ENCODE assay signal across 19 cellular contexts in the genomic region with DNA sequence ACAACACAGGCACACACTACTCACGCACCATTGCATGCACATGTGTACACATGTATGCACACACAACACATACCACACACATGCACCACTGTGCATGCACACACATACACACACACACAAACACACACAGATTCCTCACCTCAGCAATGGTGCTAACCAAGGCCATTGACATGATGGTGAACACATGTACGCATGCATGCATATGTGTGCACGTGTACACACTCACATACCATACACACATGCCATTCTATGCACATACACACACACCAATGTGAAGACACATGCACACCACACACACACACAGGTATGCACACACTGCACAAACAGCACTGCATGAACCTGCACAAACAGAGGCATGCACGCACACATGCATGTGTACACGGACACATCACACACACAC.
"Had no signal": no experiment of that assay in that cellular context is flagged by ENCODE, and none has a peak within 500 bp of the region (broad histone marks: within the 10 kb centered on the region; RNA-seq: fewer than 3 reads in every experiment).

No MANE protein-coding gene starts in this region.

- FAIRE-seq: islet of Langerhans had no signal

- H3K27me3 ChIP-seq: colonic mucosa, heart left ventricle, ovary, right atrium auricular region, suprapubic skin, thyroid gland had no signal

- H3K9me3 ChIP-seq: colonic mucosa, heart left ventricle, ovary, right atrium auricular region, suprapubic skin, thyroid gland had no signal

- H3K4me2 ChIP-seq: smooth muscle cell had no signal

- H3K4me3 ChIP-seq: colonic mucosa, heart left ventricle, mucosa of descending colon, ovary, right atrium auricular region, smooth muscle cell, suprapubic skin, thyroid gland had no signal

- H3K4me1 ChIP-seq: colonic mucosa, heart left ventricle, right atrium auricular region, suprapubic skin had no signal

- H3K36me3 ChIP-seq: colonic mucosa, heart left ventricle, ovary, right atrium auricular region, suprapubic skin, thyroid gland had no signal

- DNase-seq: colonic mucosa; dermis blood vessel endothelial cell; effector CD4-positive, alpha-beta T cell; endodermal cell; foreskin melanocyte; heart left ventricle; hypothalamus; kidney glomerular epithelial cell; mucosa of descending colon; natural killer cell; nucleus accumbens; ovary; stimulated activated CD4-positive, alpha-beta T cell treated with anti-CD3 and anti-CD28 coated beads, Interleukin-2, amount 100 ng/mL, for 48 hours; stimulated activated naive CD8-positive, alpha-beta T cell treated with anti-CD3 and anti-CD28 coated beads, Interleukin-15, Interleukin-2, amounts not matched to agents 100 U/mL and 50 U/mL, for 24 hours; thyroid gland had no signal

- H3K27ac ChIP-seq: colonic mucosa, heart left ventricle, ovary, right atrium auricular region, suprapubic skin, thyroid gland had no signal

- ATAC-seq: heart left ventricle; mucosa of descending colon; natural killer cell; stimulated activated naive CD8-positive, alpha-beta T cell treated with anti-CD3 and anti-CD28 coated beads, Interleukin-15, Interleukin-2, amounts not matched to agents 100 U/mL and 50 U/mL, for 24 hours had no signal
